In genomic region chr21:46048926-46049889, GRCh38 we compare ENCODE assay signal across 8 cellular contexts. TPM values are rescaled to one million over a fixed set of nuclear protein-coding genes. Genes with fewer than 3 reads are reported as not detected.
A peak's percentile ranks its signal among the peaks of the same experiment; 100 is the strongest.
DNase-seq lines count a peak whose midpoint lies in the region; ATAC-seq and TF ChIP-seq lines count a peak whose summit lies in the region.
"Had no signal": no experiment of that assay in that cellular context is flagged by ENCODE, and none has a peak within 500 bp of the region (broad histone marks: within the 10 kb centered on the region; RNA-seq: fewer than 3 reads in every experiment).

No MANE protein-coding gene starts in this region.

- no peaks in the 10 kb centered on the region for H4K20me1 ChIP-seq in Karpas-422 (ENCODE audit: insufficient read depth, low read depth, low read length)

- no peaks in the 10 kb centered on the region for H3K9me2 ChIP-seq in Karpas-422 (replicated peaks; ENCODE audit: insufficient read depth, low read length)

- DNase-seq in brain pericyte (ENCODE audit: low read depth, low spot score) (peak; percentile 97), left lobe of liver (ENCODE audit: low spot score) (peak; percentile 19), tibial nerve (ENCODE audit: low spot score in 2 of 2) (peak; percentile 82 to 90), Karpas-422 (no peak)
- DNase-seq: T-helper 1 cell had no signal

- TF ChIP-seq EP300 in tibial nerve (IDR thresholded peaks at IDR 0.05), result peak; percentile 38 to 94

- WGBS in tibial nerve, 2 donors, result 56 to 73% methylated on average over 23 to 27 of the region's 27 CpGs

- H2AFZ ChIP-seq in Karpas-422 (ENCODE audit: low read length), result no peak overlapping the region

- H3K4me3 ChIP-seq in HUES6 (ENCODE audit: low read depth, low read length) (no peak overlapping the region), tibial nerve (no peak overlapping the region), Karpas-422 (ENCODE audit: low read length) (no peak overlapping the region)

- no peaks in the 10 kb centered on the region; the same call in 1 of the 2 replicates for H3K9me3 ChIP-seq in HUES6 (ENCODE audit: control insufficient read depth, insufficient read depth, low read depth, low read length)
- H3K9me3 ChIP-seq in tibial nerve, result no peaks in the 10 kb centered on the region
- H3K9me3 ChIP-seq in Karpas-422 (ENCODE audit: low read length), result no peaks in the 10 kb centered on the region

- H3K79me2 ChIP-seq in Karpas-422 (ENCODE audit: low read length), result no peaks in the 10 kb centered on the region

- H3K36me3 ChIP-seq in HUES6 (ENCODE audit: control insufficient read depth, insufficient read depth, low read length) (no peaks in the 10 kb centered on the region), tibial nerve (no peaks in the 10 kb centered on the region), Karpas-422 (ENCODE audit: insufficient read depth, low read length) (no peaks in the 10 kb centered on the region)

- H3K27ac ChIP-seq in HUES6 (ENCODE audit: low read depth, low read length) (peak overlapping the region; percentile 22), tibial nerve (peak overlapping the region; percentile 50 to 93 (median 75)), Karpas-422 (ENCODE audit: low read length) (no peak overlapping the region)

- no peak for TF ChIP-seq POLR2A in tibial nerve (IDR thresholded peaks at IDR 0.05)

- TF ChIP-seq CTCF in tibial nerve (IDR thresholded peaks at IDR 0.05), result no peak

- H3K4me2 ChIP-seq in Karpas-422 (ENCODE audit: low read depth, low read length, poor library complexity, severe bottlenecking), result no peak overlapping the region

- H3K27me3 ChIP-seq in HUES6 (ENCODE audit: control insufficient read depth, insufficient read depth, low read length), result no peaks in the 10 kb centered on the region
- no peaks in the 10 kb centered on the region for H3K27me3 ChIP-seq in tibial nerve
- H3K27me3 ChIP-seq in Karpas-422 (ENCODE audit: low read length), result no peaks in the 10 kb centered on the region

- ATAC-seq in left lobe of liver, result peak; percentile 55
- no peak for ATAC-seq in GM19397 (IDR thresholded peaks at IDR 0.05; ENCODE audit: unreplicated experiment)
- no peak for ATAC-seq in HG03196 (IDR thresholded peaks at IDR 0.05; ENCODE audit: unreplicated experiment)

- H3K9ac ChIP-seq in HUES6 (ENCODE audit: low read length) (no peak overlapping the region), Karpas-422 (ENCODE audit: low read length) (no peak overlapping the region)

- H3K4me1 ChIP-seq in HUES6 (ENCODE audit: control insufficient read depth, insufficient read depth, low read length), result peaks cover 17% of the 10 kb centered on the region
- H3K4me1 ChIP-seq in tibial nerve, result peaks cover 0 to 28% (median 11%) of the 10 kb centered on the region in 4 donors
- no peaks in the 10 kb centered on the region for H3K4me1 ChIP-seq in Karpas-422 (ENCODE audit: low read length)

RNA-seq across cellular contexts. Expression of gene COL6A2, which starts 48.7 kb away (rescaled TPM):
- total RNA-seq in left lobe of liver (34.9 TPM), tibial nerve (1,000 to 10,000 TPM in 1 of 4 donors, 100 to 1,000 TPM in 3; 470 to 1,210 (median 744) TPM)
- total RNA-seq in Karpas-422 (2014; rRNA removed; shearing (Covaris generic); ENCODE audit: low replicate concordance), result not detected in 2 replicates

Comparison
In these comparisons a context has a peak if more than half of its experiments do, and no peak if none do; other contexts are left out.
1. RNA of gene COL6A2, which starts 48.7 kb away (total RNA-seq): 470 to 1,210 TPM in tibial nerve and 34.9 TPM in left lobe of liver (single experiment); not detected in Karpas-422; every median in the first group is over 10 times any median in the second.